ENCODE assay signal across 1 cellular context in genomic region chrX:129777218-129777768, GRCh38.
A peak's percentile ranks its signal among the peaks of the same experiment; 100 is the strongest.
TF ChIP-seq lines count a peak whose summit lies in the region.

No MANE protein-coding gene starts in this region.

TF ChIP-seq in GM12878, 131 proteins besides CTCF, POLR2A, EP300 and RAD21 (continued from another document and continues in another):
- TF ChIP-seq, protein P1, sequence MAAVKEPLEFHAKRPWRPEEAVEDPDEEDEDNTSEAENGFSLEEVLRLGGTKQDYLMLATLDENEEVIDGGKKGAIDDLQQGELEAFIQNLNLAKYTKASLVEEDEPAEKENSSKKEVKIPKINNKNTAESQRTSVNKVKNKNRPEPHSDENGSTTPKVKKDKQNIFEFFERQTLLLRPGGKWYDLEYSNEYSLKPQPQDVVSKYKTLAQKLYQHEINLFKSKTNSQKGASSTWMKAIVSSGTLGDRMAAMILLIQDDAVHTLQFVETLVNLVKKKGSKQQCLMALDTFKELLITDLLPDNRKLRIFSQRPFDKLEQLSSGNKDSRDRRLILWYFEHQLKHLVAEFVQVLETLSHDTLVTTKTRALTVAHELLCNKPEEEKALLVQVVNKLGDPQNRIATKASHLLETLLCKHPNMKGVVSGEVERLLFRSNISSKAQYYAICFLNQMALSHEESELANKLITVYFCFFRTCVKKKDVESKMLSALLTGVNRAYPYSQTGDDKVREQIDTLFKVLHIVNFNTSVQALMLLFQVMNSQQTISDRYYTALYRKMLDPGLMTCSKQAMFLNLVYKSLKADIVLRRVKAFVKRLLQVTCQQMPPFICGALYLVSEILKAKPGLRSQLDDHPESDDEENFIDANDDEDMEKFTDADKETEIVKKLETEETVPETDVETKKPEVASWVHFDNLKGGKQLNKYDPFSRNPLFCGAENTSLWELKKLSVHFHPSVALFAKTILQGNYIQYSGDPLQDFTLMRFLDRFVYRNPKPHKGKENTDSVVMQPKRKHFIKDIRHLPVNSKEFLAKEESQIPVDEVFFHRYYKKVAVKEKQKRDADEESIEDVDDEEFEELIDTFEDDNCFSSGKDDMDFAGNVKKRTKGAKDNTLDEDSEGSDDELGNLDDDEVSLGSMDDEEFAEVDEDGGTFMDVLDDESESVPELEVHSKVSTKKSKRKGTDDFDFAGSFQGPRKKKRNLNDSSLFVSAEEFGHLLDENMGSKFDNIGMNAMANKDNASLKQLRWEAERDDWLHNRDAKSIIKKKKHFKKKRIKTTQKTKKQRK (IDR thresholded peaks at IDR 0.05; ENCODE audit: low read depth, low read length): no peak
- TF ChIP-seq BRCA1 (IDR thresholded peaks at IDR 0.05; ENCODE audit: low read depth, low read length) (no peak), BACH1 (IDR thresholded peaks at IDR 0.05; ENCODE audit: borderline replicate concordance) (no peak), CEBPB (IDR thresholded peaks at IDR 0.05; ENCODE audit: borderline replicate concordance in 1 of 2, low read depth in 2 of 2, low read length in 2 of 2) (no peak), KAT2A (conservative IDR thresholded peaks at IDR 0.05; ENCODE audit: control insufficient read depth, low read depth, low read length) (no peak), CREM (IDR thresholded peaks at IDR 0.05; ENCODE audit: low read depth) (peak; percentile 50; the same call in 1 of the 2 replicates), ELK1 (IDR thresholded peaks at IDR 0.05; ENCODE audit: low read depth, low read length) (no peak), SIX5 (IDR thresholded peaks at IDR 0.05; ENCODE audit: low read depth, low read length, severe bottlenecking) (no peak), LARP7 (IDR thresholded peaks at IDR 0.05) (no peak; the same call in 1 of the 2 replicates), GATAD2B (conservative IDR thresholded peaks at IDR 0.05; ENCODE audit: low read depth) (no peak), POU2F2 (IDR thresholded peaks at IDR 0.05; ENCODE audit: borderline replicate concordance, low read depth, low read length) (peak; percentile 61; the same call in 1 of the 3 replicates), SRF (IDR thresholded peaks at IDR 0.05; ENCODE audit: low read depth in 2 of 2, low read length in 2 of 2) (no peak), IKZF1 (conservative IDR thresholded peaks at IDR 0.05) (peak; percentile 91), RAD51 (IDR thresholded peaks at IDR 0.05) (no peak), TAF1 (IDR thresholded peaks at IDR 0.05; ENCODE audit: borderline replicate concordance, low read depth, low read length) (peak; percentile 87; the same call in 1 of the 2 replicates), RBBP5 (conservative IDR thresholded peaks at IDR 0.05) (no peak), KDM1A (IDR thresholded peaks at IDR 0.05; ENCODE audit: borderline replicate concordance) (no peak), RFX5 (IDR thresholded peaks at IDR 0.05; ENCODE audit: low read depth, low read length) (no peak), HDAC6 (IDR thresholded peaks at IDR 0.05; ENCODE audit: unreplicated experiment) (no peak), CHD4 (IDR thresholded peaks at IDR 0.05) (no peak), ZNF384 (IDR thresholded peaks at IDR 0.05; ENCODE audit: borderline replicate concordance, low read depth, low read length) (no peak), HCFC1 (IDR thresholded peaks at IDR 0.05; ENCODE audit: low read length) (no peak), SPI1 (IDR thresholded peaks at IDR 0.05; ENCODE audit: borderline replicate concordance, insufficient read depth, low read depth, low read length) (peak; percentile 66; the same call in 1 of the 2 replicates), BCL3 (IDR thresholded peaks at IDR 0.05; ENCODE audit: borderline replicate concordance, insufficient read depth, low read depth, low read length, poor library complexity, severe bottlenecking) (no peak), CHD1 (IDR thresholded peaks at IDR 0.05; ENCODE audit: low read depth, low read length) (no peak), NFYA (IDR thresholded peaks at IDR 0.05; ENCODE audit: borderline replicate concordance, low read depth, low read length) (no peak), STAT3 (IDR thresholded peaks at IDR 0.05; ENCODE audit: low read depth, low read length) (no peak), NR2C1 (IDR thresholded peaks at IDR 0.05) (0 out of 2 replicates have a peak, but pooled peaks have one; percentile 5), IKZF2 (IDR thresholded peaks at IDR 0.05) (peak; percentile 86 to 89), TCF3 (IDR thresholded peaks at IDR 0.05; ENCODE audit: borderline replicate concordance, insufficient read depth, low read depth, low read length) (peak; percentile 67; the same call in 1 of the 2 replicates), SMAD1 (IDR thresholded peaks at IDR 0.05; ENCODE audit: low read depth, partially characterized antibody) (no peak), ZNF207 (IDR thresholded peaks at IDR 0.05; ENCODE audit: borderline replicate concordance) (0 out of 2 replicates have a peak, but pooled peaks have one; percentile 30), ATF2 (IDR thresholded peaks at IDR 0.05; ENCODE audit: low read length) (no peak), ZBTB4 (CRISPR knock-in tag; IDR thresholded peaks at IDR 0.05) (no peak), HDAC2 (IDR thresholded peaks at IDR 0.05) (no peak), PAX8 (IDR thresholded peaks at IDR 0.05) (no peak), TCF7 (IDR thresholded peaks at IDR 0.05; ENCODE audit: borderline replicate concordance) (peak; percentile 70; the same call in 1 of the 2 replicates), SMARCA5 (IDR thresholded peaks at IDR 0.05) (no peak), ZBED1 (IDR thresholded peaks at IDR 0.05; ENCODE audit: borderline replicate concordance) (no peak), SIN3A (IDR thresholded peaks at IDR 0.05; ENCODE audit: low read depth, low read length) (no peak), DPF2 (IDR thresholded peaks at IDR 0.05) (peak; percentile 86), PBX3 (IDR thresholded peaks at IDR 0.05; ENCODE audit: insufficient replicate concordance, low read depth, low read length) (no peak), RB1 (IDR thresholded peaks at IDR 0.05; ENCODE audit: borderline replicate concordance) (0 out of 2 replicates have a peak, but pooled peaks have one; percentile 39), SMC3 (IDR thresholded peaks at IDR 0.05; ENCODE audit: borderline replicate concordance, low read length) (no peak), TARDBP (IDR thresholded peaks at IDR 0.05; ENCODE audit: borderline replicate concordance) (no peak)
- TF ChIP-seq, protein P2, sequence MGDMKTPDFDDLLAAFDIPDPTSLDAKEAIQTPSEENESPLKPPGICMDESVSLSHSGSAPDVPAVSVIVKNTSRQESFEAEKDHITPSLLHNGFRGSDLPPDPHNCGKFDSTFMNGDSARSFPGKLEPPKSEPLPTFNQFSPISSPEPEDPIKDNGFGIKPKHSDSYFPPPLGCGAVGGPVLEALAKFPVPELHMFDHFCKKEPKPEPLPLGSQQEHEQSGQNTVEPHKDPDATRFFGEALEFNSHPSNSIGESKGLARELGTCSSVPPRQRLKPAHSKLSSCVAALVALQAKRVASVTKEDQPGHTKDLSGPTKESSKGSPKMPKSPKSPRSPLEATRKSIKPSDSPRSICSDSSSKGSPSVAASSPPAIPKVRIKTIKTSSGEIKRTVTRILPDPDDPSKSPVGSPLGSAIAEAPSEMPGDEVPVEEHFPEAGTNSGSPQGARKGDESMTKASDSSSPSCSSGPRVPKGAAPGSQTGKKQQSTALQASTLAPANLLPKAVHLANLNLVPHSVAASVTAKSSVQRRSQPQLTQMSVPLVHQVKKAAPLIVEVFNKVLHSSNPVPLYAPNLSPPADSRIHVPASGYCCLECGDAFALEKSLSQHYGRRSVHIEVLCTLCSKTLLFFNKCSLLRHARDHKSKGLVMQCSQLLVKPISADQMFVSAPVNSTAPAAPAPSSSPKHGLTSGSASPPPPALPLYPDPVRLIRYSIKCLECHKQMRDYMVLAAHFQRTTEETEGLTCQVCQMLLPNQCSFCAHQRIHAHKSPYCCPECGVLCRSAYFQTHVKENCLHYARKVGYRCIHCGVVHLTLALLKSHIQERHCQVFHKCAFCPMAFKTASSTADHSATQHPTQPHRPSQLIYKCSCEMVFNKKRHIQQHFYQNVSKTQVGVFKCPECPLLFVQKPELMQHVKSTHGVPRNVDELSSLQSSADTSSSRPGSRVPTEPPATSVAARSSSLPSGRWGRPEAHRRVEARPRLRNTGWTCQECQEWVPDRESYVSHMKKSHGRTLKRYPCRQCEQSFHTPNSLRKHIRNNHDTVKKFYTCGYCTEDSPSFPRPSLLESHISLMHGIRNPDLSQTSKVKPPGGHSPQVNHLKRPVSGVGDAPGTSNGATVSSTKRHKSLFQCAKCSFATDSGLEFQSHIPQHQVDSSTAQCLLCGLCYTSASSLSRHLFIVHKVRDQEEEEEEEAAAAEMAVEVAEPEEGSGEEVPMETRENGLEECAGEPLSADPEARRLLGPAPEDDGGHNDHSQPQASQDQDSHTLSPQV (IDR thresholded peaks at IDR 0.05): peak; percentile 85; the same call in 1 of the 2 replicates
- TF ChIP-seq, protein P3, sequence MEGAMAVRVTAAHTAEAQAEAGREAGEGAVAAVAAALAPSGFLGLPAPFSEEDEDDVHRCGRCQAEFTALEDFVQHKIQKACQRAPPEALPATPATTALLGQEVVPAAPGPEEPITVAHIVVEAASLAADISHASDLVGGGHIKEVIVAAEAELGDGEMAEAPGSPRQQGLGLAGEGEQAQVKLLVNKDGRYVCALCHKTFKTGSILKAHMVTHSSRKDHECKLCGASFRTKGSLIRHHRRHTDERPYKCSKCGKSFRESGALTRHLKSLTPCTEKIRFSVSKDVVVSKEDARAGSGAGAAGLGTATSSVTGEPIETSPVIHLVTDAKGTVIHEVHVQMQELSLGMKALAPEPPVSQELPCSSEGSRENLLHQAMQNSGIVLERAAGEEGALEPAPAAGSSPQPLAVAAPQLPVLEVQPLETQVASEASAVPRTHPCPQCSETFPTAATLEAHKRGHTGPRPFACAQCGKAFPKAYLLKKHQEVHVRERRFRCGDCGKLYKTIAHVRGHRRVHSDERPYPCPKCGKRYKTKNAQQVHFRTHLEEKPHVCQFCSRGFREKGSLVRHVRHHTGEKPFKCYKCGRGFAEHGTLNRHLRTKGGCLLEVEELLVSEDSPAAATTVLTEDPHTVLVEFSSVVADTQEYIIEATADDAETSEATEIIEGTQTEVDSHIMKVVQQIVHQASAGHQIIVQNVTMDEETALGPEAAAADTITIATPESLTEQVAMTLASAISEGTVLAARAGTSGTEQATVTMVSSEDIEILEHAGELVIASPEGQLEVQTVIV (IDR thresholded peaks at IDR 0.05; ENCODE audit: borderline replicate concordance, partially characterized antibody): no peak
- TF ChIP-seq, protein P4, sequence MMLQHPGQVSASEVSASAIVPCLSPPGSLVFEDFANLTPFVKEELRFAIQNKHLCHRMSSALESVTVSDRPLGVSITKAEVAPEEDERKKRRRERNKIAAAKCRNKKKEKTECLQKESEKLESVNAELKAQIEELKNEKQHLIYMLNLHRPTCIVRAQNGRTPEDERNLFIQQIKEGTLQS (IDR thresholded peaks at IDR 0.05; ENCODE audit: borderline replicate concordance, extremely low read depth, low read depth, low read length): no peak
